In genomic region chr3:141303481-141304223, GRCh38 we compare ENCODE assay signal across 8 cellular contexts.
A peak's percentile ranks its signal among the peaks of the same experiment; 100 is the strongest.
DNase-seq lines count a peak whose midpoint lies in the region; ATAC-seq and TF ChIP-seq lines count a peak whose summit lies in the region.

No MANE protein-coding gene starts in this region.

- H3K27me3 ChIP-seq in Panc1 (ENCODE audit: control insufficient read depth, insufficient read depth, low read length) = no peaks in the 10 kb centered on the region
- H3K27me3 ChIP-seq in psoas muscle (ENCODE audit: insufficient read depth in 3 of 3, low read length in 2 of 3) = no peaks in the 10 kb centered on the region

- ATAC-seq in GM21619 (IDR thresholded peaks at IDR 0.05; ENCODE audit: unreplicated experiment) = peak; percentile 79
- peak; percentile 80 for ATAC-seq in Panc1
- ATAC-seq in psoas muscle = peak; percentile 71 to 90 (median 76)
- ATAC-seq in GM21576 (IDR thresholded peaks at IDR 0.05; ENCODE audit: unreplicated experiment) = no peak

- TF ChIP-seq CTCF in Panc1 (IDR thresholded peaks at IDR 0.05) (peak; percentile 87), psoas muscle (IDR thresholded peaks at IDR 0.05) (peak; percentile 81)

- H3K9me3 Mint-ChIP-seq in activated naive CD4-positive, alpha-beta T cell treated with anti-CD3 and anti-CD28 coated beads for 36 hours = no peaks in the 10 kb centered on the region

- intact Hi-C loops in Panc1 (cut with micrococcal nuclease; ENCODE audit: unreplicated experiment) (loop anchor here (5.0 kb wide), 1 partner anchor 259 kb away; no protein-coding TSS in a partner anchor), psoas muscle (cut with DNase I) (loop anchor here (2.0 to 10.0 kb wide), 3 partner anchors 151 to 261 kb away; no protein-coding TSS in a partner anchor)
- intact Hi-C loops in activated naive CD4-positive, alpha-beta T cell treated with anti-CD3 and anti-CD28 coated beads for 36 hours (cut with micrococcal nuclease) = loop anchor here (1.0 kb wide), 4 partner anchors 58 to 149 kb away; partner anchors contain the start of gene PXYLP1

- no peaks in the 10 kb centered on the region for H3K27me3 Mint-ChIP-seq in activated naive CD4-positive, alpha-beta T cell treated with anti-CD3 and anti-CD28 coated beads for 36 hours (ENCODE audit: low read depth)

- H3K36me3 ChIP-seq in Panc1 (ENCODE audit: control insufficient read depth, insufficient read depth, low read length) (no peaks in the 10 kb centered on the region), psoas muscle (ENCODE audit: insufficient read depth in 1 of 2, low read depth in 1 of 2) (no peaks in the 10 kb centered on the region)

- H3K27ac Mint-ChIP-seq in activated naive CD4-positive, alpha-beta T cell treated with anti-CD3 and anti-CD28 coated beads for 36 hours = no peak overlapping the region

- H3K4me3 ChIP-seq in Panc1 (ENCODE audit: low read depth in 2 of 2, low read length in 2 of 2) = no peak overlapping the region
- no peak overlapping the region for H3K4me3 ChIP-seq in psoas muscle

- no TSS peak for BruUV-seq in Panc1 (replicated peaks; lab: Mats Ljungman, UMichigan)

- DNase-seq in DMS79 treated with DMSO at 0.1 percent for 48 hours (lab: John Stamatoyannopoulos, UW) (peak; percentile 74), LoVo (ENCODE audit: low spot score) (peak; percentile 62), Panc1 (ENCODE audit: low read depth, low spot score) (peak; percentile 58), glomerular visceral epithelial cell (ENCODE audit: extremely low spot score) (peak; percentile 82), psoas muscle (no peak)
- peak; percentile 85 for DNase-seq in activated naive CD4-positive, alpha-beta T cell treated with anti-CD3 and anti-CD28 coated beads for 36 hours

- CTCF ChIA-PET in Panc1 (lab: Charles Lee) = interaction anchor here (0.5 to 1.8 kb wide), 4 partner anchors 148 to 562 kb away, joined by 3 to 10 read pairs (median 4); no protein-coding TSS in a partner anchor
- CTCF ChIA-PET in activated naive CD4-positive, alpha-beta T cell treated with anti-CD3 and anti-CD28 coated beads for 36 hours (lab: Charles Lee) = interaction anchor here (0.7 to 17.7 kb wide), 20 partner anchors 8 to 433 kb away, joined by 3 to 415 read pairs (median 5); partner anchors contain the start of gene PXYLP1

- H3K36me3 Mint-ChIP-seq in activated naive CD4-positive, alpha-beta T cell treated with anti-CD3 and anti-CD28 coated beads for 36 hours (ENCODE audit: low read depth) = peaks cover 1% of the 10 kb centered on the region

- peaks cover 55% of the 10 kb centered on the region for H3K4me1 Mint-ChIP-seq in activated naive CD4-positive, alpha-beta T cell treated with anti-CD3 and anti-CD28 coated beads for 36 hours (ENCODE audit: low read depth)

- WGBS in psoas muscle, 3 donors = 69 to 77% (median 75%) methylated on average over 12 to 13 of the region's 13 CpGs

- H3K27ac ChIP-seq in Panc1 (ENCODE audit: low read length) (no peak overlapping the region), psoas muscle (no peak overlapping the region)

- in situ Hi-C loops in Panc1 (cut with HindIII; ENCODE audit: low pct_unique_long_range_greater_than_20kb, low sequenced_read_pairs) = no loop called here

- H3K4me3 Mint-ChIP-seq in activated naive CD4-positive, alpha-beta T cell treated with anti-CD3 and anti-CD28 coated beads for 36 hours = no peak overlapping the region

- no peaks in the 10 kb centered on the region for H3K9me3 ChIP-seq in Panc1 (ENCODE audit: control insufficient read depth, insufficient read depth, low read depth, low read length)
- H3K9me3 ChIP-seq in psoas muscle = no peaks in the 10 kb centered on the region

- POLR2A ChIA-PET in Panc1 (lab: Charles Lee) = no interaction called here

- H3K4me1 ChIP-seq in Panc1 (ENCODE audit: control insufficient read depth, insufficient read depth, low read length) (no peaks in the 10 kb centered on the region), psoas muscle (no peaks in the 10 kb centered on the region)

Comparison
In these comparisons a context has a peak if more than half of its experiments do, and no peak if none do; other contexts are left out.
1. DNase-seq: peak in DMS79 treated with DMSO at 0.1 percent for 48 hours (single experiment), LoVo (single experiment), Panc1 (single experiment), activated naive CD4-positive, alpha-beta T cell treated with anti-CD3 and anti-CD28 coated beads for 36 hours (single experiment) and glomerular visceral epithelial cell (single experiment); none in psoas muscle (0 of 2).